ENCODE assay signal across 13 cellular contexts in the genomic region with DNA sequence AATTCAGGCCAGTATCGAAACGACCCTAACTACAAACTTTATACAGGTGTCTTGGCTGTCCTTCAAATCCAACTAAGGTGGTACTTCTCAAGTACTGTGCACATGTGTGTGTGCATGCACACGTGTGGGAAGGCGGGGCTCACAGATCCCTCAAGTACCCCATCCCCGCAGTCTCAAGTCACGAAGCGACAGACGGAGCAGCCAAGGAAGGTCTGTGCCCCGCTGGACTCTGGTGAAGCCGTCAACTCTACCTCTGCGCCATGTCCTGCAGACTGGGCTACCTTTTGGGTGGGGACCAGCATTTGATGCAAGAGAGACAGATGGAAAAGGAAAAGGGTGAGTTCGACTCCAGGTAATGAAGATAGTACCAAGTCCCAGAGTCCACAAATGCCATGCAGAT.
DNase-seq lines count a peak whose midpoint lies in the region; ATAC-seq, FAIRE-seq and TF ChIP-seq lines count a peak whose summit lies in the region.
"Had no signal": no experiment of that assay in that cellular context is flagged by ENCODE, and none has a peak within 500 bp of the region (broad histone marks: within the 10 kb centered on the region; RNA-seq: fewer than 3 reads in every experiment).

No MANE protein-coding gene starts in this region.

- TF ChIP-seq CTCF in astrocyte (IDR thresholded peaks at IDR 0.05; ENCODE audit: insufficient read depth, low read depth, low read length) (no peak), natural killer cell (IDR thresholded peaks at IDR 0.05) (no peak), type B pancreatic cell (conservative IDR thresholded peaks at IDR 0.05) (no peak), GM10266 (IDR thresholded peaks at IDR 0.05; ENCODE audit: control insufficient read depth, insufficient read depth, low read depth, missing control alignments) (no peak), dorsolateral prefrontal cortex (IDR thresholded peaks at IDR 0.05 in 54 of 56, conservative IDR thresholded peaks at IDR 0.05 in 2 of 56; ENCODE audit: low read depth in 1 of 56, partially characterized antibody in 56 of 56) (no peak)

- H3K36me3 Mint-ChIP-seq in astrocyte (ENCODE audit: low read depth, unreplicated experiment) (peaks cover 4% of the 10 kb centered on the region), natural killer cell (no peaks in the 10 kb centered on the region), type B pancreatic cell (no peaks in the 10 kb centered on the region)

- H3K27me3 ChIP-seq in astrocyte (ENCODE audit: insufficient read depth, low read length) (no peaks in the 10 kb centered on the region), dorsolateral prefrontal cortex (no peaks in the 10 kb centered on the region)

- H3K9me3 Mint-ChIP-seq in astrocyte (ENCODE audit: unreplicated experiment) (no peaks in the 10 kb centered on the region), natural killer cell (no peaks in the 10 kb centered on the region), type B pancreatic cell (no peaks in the 10 kb centered on the region)

- peaks cover 88% of the 10 kb centered on the region for H4K20me1 ChIP-seq in astrocyte (ENCODE audit: insufficient read depth, low read length)

- H3K27me3 Mint-ChIP-seq in astrocyte (ENCODE audit: low read depth, unreplicated experiment) (peaks cover 13% of the 10 kb centered on the region), natural killer cell (ENCODE audit: low read depth in 2 of 2) (no peaks in the 10 kb centered on the region), type B pancreatic cell (no peaks in the 10 kb centered on the region)
- H3K27me3 Mint-ChIP-seq: B cell had no signal

- H3K27ac ChIP-seq in astrocyte (ENCODE audit: low read depth, low read length) (no peak overlapping the region), dorsolateral prefrontal cortex (peak overlapping the region in 4 of 59 donors; percentile 15 to 49 (median 31))

- peaks cover 50% of the 10 kb centered on the region for H3K79me2 ChIP-seq in astrocyte (ENCODE audit: insufficient read depth, low read length)

- H3K9me3 ChIP-seq in astrocyte (ENCODE audit: insufficient read depth, low read depth, low read length) = no peaks in the 10 kb centered on the region

- no peak for DNase-seq in GM12891 (ENCODE audit: insufficient read length, low spot score)
- no peak for DNase-seq in astrocyte (ENCODE audit: low read depth)
- no peak for DNase-seq in natural killer cell
- no peak for DNase-seq in type B pancreatic cell (ENCODE audit: extremely low spot score, unreplicated experiment)
- DNase-seq in GM10266 (ENCODE audit: extremely low spot score) = no peak
- no peak for DNase-seq in dorsolateral prefrontal cortex
- no peak for DNase-seq in inferior parietal cortex (ENCODE audit: extremely low spot score)
- DNase-seq: NCI-H1436, NCI-H2081 treated with DMSO at 0.1 percent for 48 hours, NCI-H524 treated with DMSO at 0.1 percent for 48 hours, RPMI8226 had no signal

- H3K9ac ChIP-seq in astrocyte (ENCODE audit: low read length) = no peak overlapping the region

- H3K4me1 Mint-ChIP-seq in astrocyte (ENCODE audit: low read depth, unreplicated experiment) = peaks cover 19% of the 10 kb centered on the region
- H3K4me1 Mint-ChIP-seq in natural killer cell = peaks cover 59 to 62% of the 10 kb centered on the region in 2 donors
- H3K4me1 Mint-ChIP-seq in type B pancreatic cell (ENCODE audit: unreplicated experiment) = peaks cover 45% of the 10 kb centered on the region

- no peaks in the 10 kb centered on the region for H3K4me1 ChIP-seq in astrocyte (ENCODE audit: insufficient read depth, low read length)

- no peak overlapping the region for H3K4me2 ChIP-seq in astrocyte (ENCODE audit: low read length)

- TF ChIP-seq POLR2A in GM12891 (IDR thresholded peaks at IDR 0.05; ENCODE audit: low read depth, low read length) = no peak

- H3K4me3 Mint-ChIP-seq in astrocyte (ENCODE audit: unreplicated experiment) (peak overlapping the region; percentile 28), natural killer cell (peak overlapping the region; percentile 63), type B pancreatic cell (no peak overlapping the region)
- H3K4me3 Mint-ChIP-seq: B cell had no signal

- ATAC-seq in natural killer cell = no peak

- H3K4me3 ChIP-seq in astrocyte (ENCODE audit: insufficient read depth, low read depth, low read length) = no peak overlapping the region
- H3K4me3 ChIP-seq in dorsolateral prefrontal cortex = no peak overlapping the region

- H3K27ac Mint-ChIP-seq in astrocyte (ENCODE audit: unreplicated experiment) (no peak overlapping the region), natural killer cell (peak overlapping the region in 1 of 2 donors; percentile 35), type B pancreatic cell (peak overlapping the region; percentile 17)

- no peak overlapping the region for H2AFZ ChIP-seq in astrocyte (ENCODE audit: low read depth, low read length)

- FAIRE-seq in GM12891 (lab: Jason Lieb, UNC) (peak; percentile 48), astrocyte (lab: Jason Lieb, UNC) (no peak)
- FAIRE-seq: H54 had no signal

- intact Hi-C loops in natural killer cell (cut with micrococcal nuclease) (no loop called here), dorsolateral prefrontal cortex (cut with DNase I) (no loop called here)

- H3K36me3 ChIP-seq in astrocyte (ENCODE audit: insufficient read depth, low read length) = no peaks in the 10 kb centered on the region

TF ChIP-seq in GM12891, 5 proteins besides CTCF, POLR2A, EP300 and RAD21:
- TF ChIP-seq PAX5 (IDR thresholded peaks at IDR 0.05; ENCODE audit: insufficient read depth, low read length, severe bottlenecking) (no peak), POLR2AphosphoS5 (IDR thresholded peaks at IDR 0.05; ENCODE audit: low read depth, low read length) (no peak), SPI1 (IDR thresholded peaks at IDR 0.05; ENCODE audit: low read depth, low read length) (no peak), TAF1 (IDR thresholded peaks at IDR 0.05; ENCODE audit: low read depth, low read length) (no peak), POU2F2 (IDR thresholded peaks at IDR 0.05; ENCODE audit: low read depth, low read length) (no peak)
